In the genomic region with DNA sequence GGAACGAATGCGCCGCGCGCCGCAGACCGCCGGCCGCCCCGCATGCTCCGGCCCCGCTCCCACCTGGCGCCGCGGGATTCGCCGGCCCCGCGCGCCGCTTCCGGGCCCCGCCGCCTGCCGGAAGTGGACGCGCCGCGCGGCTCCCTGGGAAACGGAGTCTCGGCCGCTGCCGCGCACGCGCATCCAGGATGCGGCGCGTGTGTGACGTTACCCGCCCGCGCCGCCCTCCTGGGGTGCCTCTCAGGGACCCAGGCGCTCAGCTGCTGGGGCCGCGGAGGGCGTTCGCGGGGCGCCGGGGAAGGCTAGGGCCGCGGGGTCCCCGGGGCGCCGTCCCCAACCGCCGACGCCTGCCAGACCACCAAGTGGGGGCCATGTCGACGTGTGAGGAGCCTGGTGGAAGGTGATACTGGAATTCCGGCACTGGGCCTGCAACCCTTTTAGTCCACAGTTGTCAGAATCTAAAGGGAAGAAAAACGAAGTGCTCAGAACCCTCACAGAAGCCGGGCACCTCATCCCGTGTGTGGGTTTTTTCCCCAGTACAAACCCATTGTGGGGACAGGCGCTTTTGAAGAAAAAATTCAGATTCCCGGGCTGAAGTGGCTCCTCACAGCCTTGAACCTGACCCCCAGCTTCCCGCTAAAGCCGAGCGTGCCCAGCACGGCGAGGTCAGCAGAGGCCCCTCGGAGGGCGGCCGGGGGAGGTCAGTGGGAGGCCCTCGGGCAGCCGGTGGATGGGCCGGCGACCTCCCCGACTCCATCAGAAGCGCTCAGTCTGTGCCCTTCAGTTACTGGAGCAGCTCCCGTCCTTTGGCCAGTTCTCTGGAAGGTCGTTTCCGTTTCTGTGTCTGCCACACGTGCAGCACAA, we compare ENCODE assay signal across 1 cellular context.
A peak's percentile ranks its signal among the peaks of the same experiment; 100 is the strongest.
TF ChIP-seq lines count a peak whose summit lies in the region.

A gene with protein sequence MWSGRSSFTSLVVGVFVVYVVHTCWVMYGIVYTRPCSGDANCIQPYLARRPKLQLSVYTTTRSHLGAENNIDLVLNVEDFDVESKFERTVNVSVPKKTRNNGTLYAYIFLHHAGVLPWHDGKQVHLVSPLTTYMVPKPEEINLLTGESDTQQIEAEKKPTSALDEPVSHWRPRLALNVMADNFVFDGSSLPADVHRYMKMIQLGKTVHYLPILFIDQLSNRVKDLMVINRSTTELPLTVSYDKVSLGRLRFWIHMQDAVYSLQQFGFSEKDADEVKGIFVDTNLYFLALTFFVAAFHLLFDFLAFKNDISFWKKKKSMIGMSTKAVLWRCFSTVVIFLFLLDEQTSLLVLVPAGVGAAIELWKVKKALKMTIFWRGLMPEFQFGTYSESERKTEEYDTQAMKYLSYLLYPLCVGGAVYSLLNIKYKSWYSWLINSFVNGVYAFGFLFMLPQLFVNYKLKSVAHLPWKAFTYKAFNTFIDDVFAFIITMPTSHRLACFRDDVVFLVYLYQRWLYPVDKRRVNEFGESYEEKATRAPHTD (minus strand): TSS at position 125 of the 864 bp plus-strand sequence. CDS start 258 bp downstream, outside the sequence.

TF ChIP-seq in K562, 482 proteins besides CTCF, POLR2A, EP300 and RAD21 (continued from another document and continues in another):
- TF ChIP-seq, protein P1, sequence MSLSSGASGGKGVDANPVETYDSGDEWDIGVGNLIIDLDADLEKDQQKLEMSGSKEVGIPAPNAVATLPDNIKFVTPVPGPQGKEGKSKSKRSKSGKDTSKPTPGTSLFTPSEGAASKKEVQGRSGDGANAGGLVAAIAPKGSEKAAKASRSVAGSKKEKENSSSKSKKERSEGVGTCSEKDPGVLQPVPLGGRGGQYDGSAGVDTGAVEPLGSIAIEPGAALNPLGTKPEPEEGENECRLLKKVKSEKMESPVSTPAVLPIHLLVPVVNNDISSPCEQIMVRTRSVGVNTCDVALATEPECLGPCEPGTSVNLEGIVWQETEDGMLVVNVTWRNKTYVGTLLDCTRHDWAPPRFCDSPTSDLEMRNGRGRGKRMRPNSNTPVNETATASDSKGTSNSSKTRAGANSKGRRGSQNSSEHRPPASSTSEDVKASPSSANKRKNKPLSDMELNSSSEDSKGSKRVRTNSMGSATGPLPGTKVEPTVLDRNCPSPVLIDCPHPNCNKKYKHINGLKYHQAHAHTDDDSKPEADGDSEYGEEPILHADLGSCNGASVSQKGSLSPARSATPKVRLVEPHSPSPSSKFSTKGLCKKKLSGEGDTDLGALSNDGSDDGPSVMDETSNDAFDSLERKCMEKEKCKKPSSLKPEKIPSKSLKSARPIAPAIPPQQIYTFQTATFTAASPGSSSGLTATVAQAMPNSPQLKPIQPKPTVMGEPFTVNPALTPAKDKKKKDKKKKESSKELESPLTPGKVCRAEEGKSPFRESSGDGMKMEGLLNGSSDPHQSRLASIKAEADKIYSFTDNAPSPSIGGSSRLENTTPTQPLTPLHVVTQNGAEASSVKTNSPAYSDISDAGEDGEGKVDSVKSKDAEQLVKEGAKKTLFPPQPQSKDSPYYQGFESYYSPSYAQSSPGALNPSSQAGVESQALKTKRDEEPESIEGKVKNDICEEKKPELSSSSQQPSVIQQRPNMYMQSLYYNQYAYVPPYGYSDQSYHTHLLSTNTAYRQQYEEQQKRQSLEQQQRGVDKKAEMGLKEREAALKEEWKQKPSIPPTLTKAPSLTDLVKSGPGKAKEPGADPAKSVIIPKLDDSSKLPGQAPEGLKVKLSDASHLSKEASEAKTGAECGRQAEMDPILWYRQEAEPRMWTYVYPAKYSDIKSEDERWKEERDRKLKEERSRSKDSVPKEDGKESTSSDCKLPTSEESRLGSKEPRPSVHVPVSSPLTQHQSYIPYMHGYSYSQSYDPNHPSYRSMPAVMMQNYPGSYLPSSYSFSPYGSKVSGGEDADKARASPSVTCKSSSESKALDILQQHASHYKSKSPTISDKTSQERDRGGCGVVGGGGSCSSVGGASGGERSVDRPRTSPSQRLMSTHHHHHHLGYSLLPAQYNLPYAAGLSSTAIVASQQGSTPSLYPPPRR (CRISPR knock-in tag; IDR thresholded peaks at IDR 0.05; ENCODE audit: borderline replicate concordance): no peak
- TF ChIP-seq, protein P2, sequence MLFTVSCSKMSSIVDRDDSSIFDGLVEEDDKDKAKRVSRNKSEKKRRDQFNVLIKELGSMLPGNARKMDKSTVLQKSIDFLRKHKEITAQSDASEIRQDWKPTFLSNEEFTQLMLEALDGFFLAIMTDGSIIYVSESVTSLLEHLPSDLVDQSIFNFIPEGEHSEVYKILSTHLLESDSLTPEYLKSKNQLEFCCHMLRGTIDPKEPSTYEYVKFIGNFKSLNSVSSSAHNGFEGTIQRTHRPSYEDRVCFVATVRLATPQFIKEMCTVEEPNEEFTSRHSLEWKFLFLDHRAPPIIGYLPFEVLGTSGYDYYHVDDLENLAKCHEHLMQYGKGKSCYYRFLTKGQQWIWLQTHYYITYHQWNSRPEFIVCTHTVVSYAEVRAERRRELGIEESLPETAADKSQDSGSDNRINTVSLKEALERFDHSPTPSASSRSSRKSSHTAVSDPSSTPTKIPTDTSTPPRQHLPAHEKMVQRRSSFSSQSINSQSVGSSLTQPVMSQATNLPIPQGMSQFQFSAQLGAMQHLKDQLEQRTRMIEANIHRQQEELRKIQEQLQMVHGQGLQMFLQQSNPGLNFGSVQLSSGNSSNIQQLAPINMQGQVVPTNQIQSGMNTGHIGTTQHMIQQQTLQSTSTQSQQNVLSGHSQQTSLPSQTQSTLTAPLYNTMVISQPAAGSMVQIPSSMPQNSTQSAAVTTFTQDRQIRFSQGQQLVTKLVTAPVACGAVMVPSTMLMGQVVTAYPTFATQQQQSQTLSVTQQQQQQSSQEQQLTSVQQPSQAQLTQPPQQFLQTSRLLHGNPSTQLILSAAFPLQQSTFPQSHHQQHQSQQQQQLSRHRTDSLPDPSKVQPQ (CRISPR knock-in tag; IDR thresholded peaks at IDR 0.05; ENCODE audit: borderline replicate concordance): no peak
- no peak for TF ChIP-seq SMARCA4 (IDR thresholded peaks at IDR 0.05)
- TF ChIP-seq ZNF583 (CRISPR knock-in tag; IDR thresholded peaks at IDR 0.05): 0 out of 2 replicates have a peak, but pooled peaks have one; percentile 33
- TF ChIP-seq, protein P3, sequence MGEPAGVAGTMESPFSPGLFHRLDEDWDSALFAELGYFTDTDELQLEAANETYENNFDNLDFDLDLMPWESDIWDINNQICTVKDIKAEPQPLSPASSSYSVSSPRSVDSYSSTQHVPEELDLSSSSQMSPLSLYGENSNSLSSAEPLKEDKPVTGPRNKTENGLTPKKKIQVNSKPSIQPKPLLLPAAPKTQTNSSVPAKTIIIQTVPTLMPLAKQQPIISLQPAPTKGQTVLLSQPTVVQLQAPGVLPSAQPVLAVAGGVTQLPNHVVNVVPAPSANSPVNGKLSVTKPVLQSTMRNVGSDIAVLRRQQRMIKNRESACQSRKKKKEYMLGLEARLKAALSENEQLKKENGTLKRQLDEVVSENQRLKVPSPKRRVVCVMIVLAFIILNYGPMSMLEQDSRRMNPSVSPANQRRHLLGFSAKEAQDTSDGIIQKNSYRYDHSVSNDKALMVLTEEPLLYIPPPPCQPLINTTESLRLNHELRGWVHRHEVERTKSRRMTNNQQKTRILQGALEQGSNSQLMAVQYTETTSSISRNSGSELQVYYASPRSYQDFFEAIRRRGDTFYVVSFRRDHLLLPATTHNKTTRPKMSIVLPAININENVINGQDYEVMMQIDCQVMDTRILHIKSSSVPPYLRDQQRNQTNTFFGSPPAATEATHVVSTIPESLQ (CRISPR knock-in tag; IDR thresholded peaks at IDR 0.05): no peak
- TF ChIP-seq, protein P4, sequence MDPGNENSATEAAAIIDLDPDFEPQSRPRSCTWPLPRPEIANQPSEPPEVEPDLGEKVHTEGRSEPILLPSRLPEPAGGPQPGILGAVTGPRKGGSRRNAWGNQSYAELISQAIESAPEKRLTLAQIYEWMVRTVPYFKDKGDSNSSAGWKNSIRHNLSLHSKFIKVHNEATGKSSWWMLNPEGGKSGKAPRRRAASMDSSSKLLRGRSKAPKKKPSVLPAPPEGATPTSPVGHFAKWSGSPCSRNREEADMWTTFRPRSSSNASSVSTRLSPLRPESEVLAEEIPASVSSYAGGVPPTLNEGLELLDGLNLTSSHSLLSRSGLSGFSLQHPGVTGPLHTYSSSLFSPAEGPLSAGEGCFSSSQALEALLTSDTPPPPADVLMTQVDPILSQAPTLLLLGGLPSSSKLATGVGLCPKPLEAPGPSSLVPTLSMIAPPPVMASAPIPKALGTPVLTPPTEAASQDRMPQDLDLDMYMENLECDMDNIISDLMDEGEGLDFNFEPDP (CRISPR knock-in tag; IDR thresholded peaks at IDR 0.05): 0 out of 2 replicates have a peak, but pooled peaks have one; percentile 22
- TF ChIP-seq STAG1 (CRISPR knock-in tag; IDR thresholded peaks at IDR 0.05; ENCODE audit: borderline replicate concordance): no peak
- TF ChIP-seq HDGF (IDR thresholded peaks at IDR 0.05): no peak
- no peak for TF ChIP-seq DNMT1 (IDR thresholded peaks at IDR 0.05)
- TF ChIP-seq HDAC1 (IDR thresholded peaks at IDR 0.05): peak in 1 of 2 experiments; percentile 78; a peak in 2 of 4 replicates
- peak; percentile 50; the same call in 1 of the 2 replicates for TF ChIP-seq JUN (IDR thresholded peaks at IDR 0.05; ENCODE audit: borderline replicate concordance, low read depth, low read length)
- 0 out of 2 replicates have a peak, but pooled peaks have one; percentile 67 for TF ChIP-seq JUN (CRISPR knock-in tag; IDR thresholded peaks at IDR 0.05; ENCODE audit: borderline replicate concordance)
- TF ChIP-seq ZNF57 (CRISPR knock-in tag; IDR thresholded peaks at IDR 0.05): no peak
- no peak for TF ChIP-seq ZNF76 (CRISPR knock-in tag; IDR thresholded peaks at IDR 0.05; ENCODE audit: borderline replicate concordance)
- TF ChIP-seq, protein P5, sequence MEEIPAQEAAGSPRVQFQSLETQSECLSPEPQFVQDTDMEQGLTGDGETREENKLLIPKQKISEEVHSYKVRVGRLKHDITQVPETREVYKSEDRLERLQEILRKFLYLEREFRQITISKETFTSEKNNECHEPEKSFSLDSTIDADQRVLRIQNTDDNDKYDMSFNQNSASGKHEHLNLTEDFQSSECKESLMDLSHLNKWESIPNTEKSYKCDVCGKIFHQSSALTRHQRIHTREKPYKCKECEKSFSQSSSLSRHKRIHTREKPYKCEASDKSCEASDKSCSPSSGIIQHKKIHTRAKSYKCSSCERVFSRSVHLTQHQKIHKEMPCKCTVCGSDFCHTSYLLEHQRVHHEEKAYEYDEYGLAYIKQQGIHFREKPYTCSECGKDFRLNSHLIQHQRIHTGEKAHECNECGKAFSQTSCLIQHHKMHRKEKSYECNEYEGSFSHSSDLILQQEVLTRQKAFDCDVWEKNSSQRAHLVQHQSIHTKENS (CRISPR knock-in tag; IDR thresholded peaks at IDR 0.05): no peak
- no peak for TF ChIP-seq MCM7 (IDR thresholded peaks at IDR 0.05)
- peak; percentile 46; the same call in 1 of the 2 replicates for TF ChIP-seq ZNF12 (CRISPR knock-in tag; IDR thresholded peaks at IDR 0.05)
- no peak for TF ChIP-seq HMG20B (CRISPR knock-in tag; IDR thresholded peaks at IDR 0.05)
- TF ChIP-seq NFIX (CRISPR knock-in tag; IDR thresholded peaks at IDR 0.05; ENCODE audit: low read depth): no peak
- TF ChIP-seq ZNF696 (CRISPR knock-in tag; conservative IDR thresholded peaks at IDR 0.05): no peak
- peak; percentile 94 for TF ChIP-seq RBBP5 (IDR thresholded peaks at IDR 0.05; ENCODE audit: borderline replicate concordance, insufficient read depth, low read length, poor library complexity, severe bottlenecking)
- TF ChIP-seq, protein P6, sequence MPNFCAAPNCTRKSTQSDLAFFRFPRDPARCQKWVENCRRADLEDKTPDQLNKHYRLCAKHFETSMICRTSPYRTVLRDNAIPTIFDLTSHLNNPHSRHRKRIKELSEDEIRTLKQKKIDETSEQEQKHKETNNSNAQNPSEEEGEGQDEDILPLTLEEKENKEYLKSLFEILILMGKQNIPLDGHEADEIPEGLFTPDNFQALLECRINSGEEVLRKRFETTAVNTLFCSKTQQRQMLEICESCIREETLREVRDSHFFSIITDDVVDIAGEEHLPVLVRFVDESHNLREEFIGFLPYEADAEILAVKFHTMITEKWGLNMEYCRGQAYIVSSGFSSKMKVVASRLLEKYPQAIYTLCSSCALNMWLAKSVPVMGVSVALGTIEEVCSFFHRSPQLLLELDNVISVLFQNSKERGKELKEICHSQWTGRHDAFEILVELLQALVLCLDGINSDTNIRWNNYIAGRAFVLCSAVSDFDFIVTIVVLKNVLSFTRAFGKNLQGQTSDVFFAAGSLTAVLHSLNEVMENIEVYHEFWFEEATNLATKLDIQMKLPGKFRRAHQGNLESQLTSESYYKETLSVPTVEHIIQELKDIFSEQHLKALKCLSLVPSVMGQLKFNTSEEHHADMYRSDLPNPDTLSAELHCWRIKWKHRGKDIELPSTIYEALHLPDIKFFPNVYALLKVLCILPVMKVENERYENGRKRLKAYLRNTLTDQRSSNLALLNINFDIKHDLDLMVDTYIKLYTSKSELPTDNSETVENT (CRISPR knock-in tag; IDR thresholded peaks at IDR 0.05): 0 out of 2 replicates have a peak, but pooled peaks have one; percentile 64
- TF ChIP-seq CBX2 (IDR thresholded peaks at IDR 0.05; ENCODE audit: insufficient read depth, low read length, poor library complexity, severe bottlenecking): no peak
- no peak for TF ChIP-seq ZNF668 (CRISPR knock-in tag; IDR thresholded peaks at IDR 0.05)
- TF ChIP-seq HNRNPK (IDR thresholded peaks at IDR 0.05; ENCODE audit: low read depth, low read length, poor library complexity, severe bottlenecking): no peak
- TF ChIP-seq, protein P7, sequence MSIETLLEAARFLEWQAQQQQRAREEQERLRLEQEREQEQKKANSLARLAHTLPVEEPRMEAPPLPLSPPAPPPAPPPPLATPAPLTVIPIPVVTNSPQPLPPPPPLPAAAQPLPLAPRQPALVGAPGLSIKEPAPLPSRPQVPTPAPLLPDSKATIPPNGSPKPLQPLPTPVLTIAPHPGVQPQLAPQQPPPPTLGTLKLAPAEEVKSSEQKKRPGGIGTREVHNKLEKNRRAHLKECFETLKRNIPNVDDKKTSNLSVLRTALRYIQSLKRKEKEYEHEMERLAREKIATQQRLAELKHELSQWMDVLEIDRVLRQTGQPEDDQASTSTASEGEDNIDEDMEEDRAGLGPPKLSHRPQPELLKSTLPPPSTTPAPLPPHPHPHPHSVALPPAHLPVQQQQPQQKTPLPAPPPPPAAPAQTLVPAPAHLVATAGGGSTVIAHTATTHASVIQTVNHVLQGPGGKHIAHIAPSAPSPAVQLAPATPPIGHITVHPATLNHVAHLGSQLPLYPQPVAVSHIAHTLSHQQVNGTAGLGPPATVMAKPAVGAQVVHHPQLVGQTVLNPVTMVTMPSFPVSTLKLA (conservative IDR thresholded peaks at IDR 0.05): peak; percentile 43 to 80; a peak in 3 of 4 replicates
- TF ChIP-seq, protein P8, sequence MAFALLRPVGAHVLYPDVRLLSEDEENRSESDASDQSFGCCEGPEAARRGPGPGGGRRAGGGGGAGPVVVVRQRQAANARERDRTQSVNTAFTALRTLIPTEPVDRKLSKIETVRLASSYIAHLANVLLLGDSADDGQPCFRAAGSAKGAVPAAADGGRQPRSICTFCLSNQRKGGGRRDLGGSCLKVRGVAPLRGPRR (CRISPR knock-in tag; IDR thresholded peaks at IDR 0.05): no peak
